Comparison of ENCODE assay signal across 24 cellular contexts in genomic region chr17:4973431-4973830, GRCh38. TPM values are rescaled to one million over a fixed set of nuclear protein-coding genes. Genes with fewer than 3 reads are reported as not detected.
DNase-seq lines count a peak whose midpoint lies in the region; ATAC-seq and TF ChIP-seq lines count a peak whose summit lies in the region.
"Had no signal": no experiment of that assay in that cellular context is flagged by ENCODE, and none has a peak within 500 bp of the region (broad histone marks: within the 10 kb centered on the region; RNA-seq: fewer than 3 reads in every experiment).

No MANE protein-coding gene starts in this region.

- CTCF ChIA-PET in naive thymus-derived CD4-positive, alpha-beta T cell (lab: Charles Lee), result no interaction called here

- intact Hi-C loops in Right ventricle myocardium superior (cut with DNase I) (no loop called here), tibial artery (cut with DNase I; ENCODE audit: low total_unique reads) (no loop called here)
- intact Hi-C loops in naive thymus-derived CD4-positive, alpha-beta T cell (cut with micrococcal nuclease), result no loop called here

- H3K27ac ChIP-seq in right atrium auricular region (peak overlapping the region; percentile 49 to 71), tibial artery (peak overlapping the region; percentile 15 to 35)
- H3K27ac ChIP-seq in naive thymus-derived CD4-positive, alpha-beta T cell (ENCODE audit: low read depth, low read length), result no peak overlapping the region
- H3K27ac ChIP-seq: VCaP had no signal

- no peak for ATAC-seq in Right ventricle myocardium superior (ENCODE audit: poor library complexity)
- no peak for ATAC-seq in memory B cell (ENCODE audit: low read depth)
- no peak for ATAC-seq in naive thymus-derived CD4-positive, alpha-beta T cell
- ATAC-seq: PC-3 had no signal

- POLR2A ChIA-PET in naive thymus-derived CD4-positive, alpha-beta T cell (lab: Charles Lee), result interaction anchor here (0.6 to 10.3 kb wide), 2 partner anchors 26 to 33 kb away, joined by 3 to 278 read pairs; partner anchors contain the start of genes ENO3, PFN1 and RNF167

- H3K27ac Mint-ChIP-seq in activated naive CD8-positive, alpha-beta T cell, result peak overlapping the region; percentile 46
- H3K27ac Mint-ChIP-seq in memory B cell, result peak overlapping the region; percentile 45
- H3K27ac Mint-ChIP-seq in naive thymus-derived CD4-positive, alpha-beta T cell, result peak overlapping the region in 1 of 9 donors; percentile 43

- H3K4me1 ChIP-seq in right atrium auricular region, result peaks cover 0 to 40% of the 10 kb centered on the region in 2 donors
- H3K4me1 ChIP-seq in tibial artery, result peaks cover 0 to 18% (median 17%) of the 10 kb centered on the region in 4 donors
- peaks cover 8 to 11% of the 10 kb centered on the region in 2 donors for H3K4me1 ChIP-seq in naive thymus-derived CD4-positive, alpha-beta T cell (ENCODE audit: control insufficient read depth in 2 of 2, insufficient read depth in 2 of 2, low read length in 2 of 2)

- H3K27me3 ChIP-seq in right atrium auricular region (no peaks in the 10 kb centered on the region), tibial artery (no peaks in the 10 kb centered on the region)
- no peaks in the 10 kb centered on the region for H3K27me3 ChIP-seq in naive thymus-derived CD4-positive, alpha-beta T cell (ENCODE audit: control insufficient read depth in 2 of 2, insufficient read depth in 2 of 2, low read length in 2 of 2)
- H3K27me3 ChIP-seq: dorsolateral prefrontal cortex, tibial nerve had no signal

- no peaks in the 10 kb centered on the region for H3K9me3 Mint-ChIP-seq in activated naive CD8-positive, alpha-beta T cell (ENCODE audit: low read depth)
- H3K9me3 Mint-ChIP-seq in memory B cell, result no peaks in the 10 kb centered on the region
- H3K9me3 Mint-ChIP-seq in naive thymus-derived CD4-positive, alpha-beta T cell, result peaks cover 0 to 2% (median 0%) of the 10 kb centered on the region in 11 donors
- H3K9me3 Mint-ChIP-seq: CD4-positive, CD25-positive, alpha-beta regulatory T cell; naive B cell had no signal

- peaks cover 10% of the 10 kb centered on the region for H3K36me3 Mint-ChIP-seq in activated naive CD8-positive, alpha-beta T cell
- peaks cover 32% of the 10 kb centered on the region for H3K36me3 Mint-ChIP-seq in memory B cell
- peaks cover 0 to 39% (median 22%) of the 10 kb centered on the region in 5 donors for H3K36me3 Mint-ChIP-seq in naive thymus-derived CD4-positive, alpha-beta T cell

- H3K4me3 ChIP-seq in right atrium auricular region (no peak overlapping the region), tibial artery (no peak overlapping the region)
- no peak overlapping the region for H3K4me3 ChIP-seq in naive thymus-derived CD4-positive, alpha-beta T cell (ENCODE audit: low read length)
- H3K4me3 ChIP-seq: dorsolateral prefrontal cortex, tibial nerve had no signal

- DNase-seq in right atrium auricular region (ENCODE audit: low spot score) (no peak), Right ventricle myocardium superior (no peak), memory B cell (ENCODE audit: low spot score in 2 of 2) (no peak), tibial artery (no peak), SHP77 (lab: John Stamatoyannopoulos, UW) (no peak)
- no peak for DNase-seq in naive thymus-derived CD4-positive, alpha-beta T cell
- DNase-seq: activated CD4-positive, alpha-beta T cell treated with anti-CD3 and anti-CD28 coated beads, Interleukin-2, amount 50 U/mL, for 4 hours; activated CD8-positive, alpha-beta memory T cell treated with anti-CD3 and anti-CD28 coated beads, Interleukin-2, amount 50 U/mL, for 48 hours; activated gamma-delta T cell; CD4-positive, CD25-positive, alpha-beta regulatory T cell; central memory CD4-positive, alpha-beta T cell; HCEC 1CT; head of caudate nucleus; naive B cell; NCI-H146; NCI-H510A treated with DMSO at 0.1 percent for 48 hours; PC-3; retina; stimulated activated CD4-positive, alpha-beta T cell treated with anti-CD3 and anti-CD28 coated beads, Interleukin-4, amount 100 ng/mL, for 24 hours; stimulated activated naive CD4-positive, alpha-beta T cell had no signal

- TF ChIP-seq CTCF in right atrium auricular region (IDR thresholded peaks at IDR 0.05), result no peak
- TF ChIP-seq CTCF in tibial artery (IDR thresholded peaks at IDR 0.05), result no peak

- H3K4me3 Mint-ChIP-seq in activated naive CD8-positive, alpha-beta T cell, result no peak overlapping the region
- H3K4me3 Mint-ChIP-seq in memory B cell, result no peak overlapping the region
- H3K4me3 Mint-ChIP-seq in naive thymus-derived CD4-positive, alpha-beta T cell, result no peak overlapping the region
- H3K4me3 Mint-ChIP-seq: CD4-positive, CD25-positive, alpha-beta regulatory T cell; naive B cell had no signal

- H3K4me1 Mint-ChIP-seq in activated naive CD8-positive, alpha-beta T cell (ENCODE audit: low read depth), result peaks cover 27% of the 10 kb centered on the region
- peaks cover 17% of the 10 kb centered on the region for H3K4me1 Mint-ChIP-seq in memory B cell
- H3K4me1 Mint-ChIP-seq in naive thymus-derived CD4-positive, alpha-beta T cell, result peaks cover 9 to 30% (median 16%) of the 10 kb centered on the region in 7 donors

- H3K9me3 ChIP-seq in right atrium auricular region (no peaks in the 10 kb centered on the region), tibial artery (no peaks in the 10 kb centered on the region)
- no peaks in the 10 kb centered on the region for H3K9me3 ChIP-seq in naive thymus-derived CD4-positive, alpha-beta T cell (ENCODE audit: control insufficient read depth in 2 of 3, low read length in 3 of 3)
- H3K9me3 ChIP-seq: tibial nerve had no signal

- H3K36me3 ChIP-seq in right atrium auricular region, result peaks cover 67% of the 10 kb centered on the region
- peaks cover 36 to 84% (median 67%) of the 10 kb centered on the region in 3 donors for H3K36me3 ChIP-seq in tibial artery
- peaks cover 8 to 82% (median 33%) of the 10 kb centered on the region in 3 experiments for H3K36me3 ChIP-seq in naive thymus-derived CD4-positive, alpha-beta T cell (ENCODE audit: control insufficient read depth in 2 of 3, insufficient read depth in 3 of 3, low read length in 3 of 3)

- H3K27me3 Mint-ChIP-seq in activated naive CD8-positive, alpha-beta T cell, result no peaks in the 10 kb centered on the region
- H3K27me3 Mint-ChIP-seq in memory B cell, result no peaks in the 10 kb centered on the region
- no peaks in the 10 kb centered on the region for H3K27me3 Mint-ChIP-seq in naive thymus-derived CD4-positive, alpha-beta T cell
- H3K27me3 Mint-ChIP-seq: CD4-positive, CD25-positive, alpha-beta regulatory T cell; naive B cell had no signal

RNA-seq across cellular contexts. Expression of gene SPAG7, which starts 5.8 kb away (rescaled TPM):
- total RNA-seq in right atrium auricular region (100 to 1,000 TPM in 1 of 2 donors, 10 to 100 TPM in 1; 83.9 to 122 TPM), Right ventricle myocardium superior (158 TPM)
- total RNA-seq in naive thymus-derived CD4-positive, alpha-beta T cell, result 10 to 100 TPM; 41.6 to 59.6 (median 42.6) TPM
- polyA plus RNA-seq in naive thymus-derived CD4-positive, alpha-beta T cell, result 100 to 1,000 TPM in 1 of 2 donors, 10 to 100 TPM in 1; 96.9 to 119 TPM

RNA-seq across cellular contexts. Expression of gene CAMTA2, which starts 14.0 kb away (rescaled TPM):
- 10 to 100 TPM; 20.3 to 24.7 TPM for total RNA-seq in right atrium auricular region
- total RNA-seq in Right ventricle myocardium superior, result 29.4 TPM
- 10 to 100 TPM; 55.2 to 90.0 (median 64.1) TPM for total RNA-seq in naive thymus-derived CD4-positive, alpha-beta T cell
- 10 to 100 TPM in 1 of 2 donors, 1 to 10 TPM in 1; 9.7 to 20.5 TPM for polyA plus RNA-seq in naive thymus-derived CD4-positive, alpha-beta T cell

RNA-seq across cellular contexts. Expression of gene ENO3, which starts 22.5 kb away (rescaled TPM):
- total RNA-seq in right atrium auricular region (100 to 1,000 TPM; 235 to 563 TPM), Right ventricle myocardium superior (534 TPM)
- total RNA-seq in naive thymus-derived CD4-positive, alpha-beta T cell, result 10 to 100 TPM; 21.5 to 56.3 (median 31.8) TPM
- 1 to 10 TPM in 1 of 2 donors, under 1 TPM in 1; 0.87 to 1.8 TPM for polyA plus RNA-seq in naive thymus-derived CD4-positive, alpha-beta T cell

RNA-seq across cellular contexts. Expression of gene INCA1, which starts 23.9 kb away (rescaled TPM):
- total RNA-seq in right atrium auricular region (1 to 10 TPM; 1.7 to 2.9 TPM), Right ventricle myocardium superior (2.8 TPM)
- under 1 TPM in 4 of 5 experiments, not detected in 1; 0.38 to 0.42 (median 0.41) TPM for total RNA-seq in naive thymus-derived CD4-positive, alpha-beta T cell
- not detected for polyA plus RNA-seq in naive thymus-derived CD4-positive, alpha-beta T cell
- total RNA-seq: CD4-positive, CD25-positive, alpha-beta regulatory T cell; PC-3 had no signal

RNA-seq across cellular contexts. Expression of gene KIF1C, which starts 24.3 kb away (rescaled TPM):
- 100 to 1,000 TPM; 179 to 232 TPM for total RNA-seq in right atrium auricular region
- 720 TPM for total RNA-seq in Right ventricle myocardium superior
- 10 to 100 TPM; 11.5 to 46.5 (median 21.0) TPM for total RNA-seq in naive thymus-derived CD4-positive, alpha-beta T cell
- 1 to 10 TPM; 3.0 to 3.4 TPM for polyA plus RNA-seq in naive thymus-derived CD4-positive, alpha-beta T cell
